8 cellular contexts compared by ENCODE assay signal in the genomic region with DNA sequence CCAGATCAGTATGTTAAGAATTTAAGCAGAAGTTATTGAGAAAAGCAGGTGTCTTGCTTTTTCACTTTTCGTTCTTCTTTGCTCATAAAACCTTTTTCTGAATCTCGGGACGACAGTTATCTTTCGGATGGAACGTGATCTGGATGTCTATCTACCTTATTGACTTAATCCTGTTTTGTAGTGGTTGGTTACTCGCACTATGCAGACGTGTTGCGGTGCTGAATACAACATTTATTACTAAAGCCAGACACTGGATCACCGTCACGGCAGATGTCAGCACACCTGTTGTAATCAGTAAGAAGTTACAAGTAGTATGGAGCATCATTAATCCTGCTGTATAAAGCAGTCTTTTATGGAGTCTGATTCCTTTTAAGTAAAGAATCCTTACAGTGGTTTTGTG. TPM values are rescaled to one million over a fixed set of nuclear protein-coding genes. Genes with fewer than 3 reads are reported as not detected.
A peak's percentile ranks its signal among the peaks of the same experiment; 100 is the strongest.
DNase-seq lines count a peak whose midpoint lies in the region; ATAC-seq and TF ChIP-seq lines count a peak whose summit lies in the region.

No MANE protein-coding gene starts in this region.

- H3K4me1 ChIP-seq in A673 (ENCODE audit: insufficient read depth, low read length, poor library complexity, severe bottlenecking) (no peaks in the 10 kb centered on the region), Karpas-422 (ENCODE audit: low read length) (peaks cover 24% of the 10 kb centered on the region), left lung (peaks cover 0 to 19% of the 10 kb centered on the region in 2 donors), thyroid gland (peaks cover 20 to 30% of the 10 kb centered on the region in 2 donors)

- peak overlapping the region; percentile 99 for H3K27ac Mint-ChIP-seq in activated naive CD8-positive, alpha-beta T cell treated with anti-CD3 and anti-CD28 coated beads, Interleukin-2, amount 50 U/mL, for 24 hours

- H3K9me3 Mint-ChIP-seq in activated naive CD8-positive, alpha-beta T cell treated with anti-CD3 and anti-CD28 coated beads, Interleukin-2, amount 50 U/mL, for 24 hours: no peaks in the 10 kb centered on the region

- H3K9me3 ChIP-seq in A673 (ENCODE audit: low read depth, low read length, poor library complexity, severe bottlenecking): no peaks in the 10 kb centered on the region
- no peaks in the 10 kb centered on the region for H3K9me3 ChIP-seq in Karpas-422 (ENCODE audit: low read length)
- no peaks in the 10 kb centered on the region for H3K9me3 ChIP-seq in left lung
- no peaks in the 10 kb centered on the region for H3K9me3 ChIP-seq in thyroid gland

- peak overlapping the region; percentile 38; the same call in 1 of the 2 replicates for H2AFZ ChIP-seq in Karpas-422 (ENCODE audit: low read length)

- no peak for TF ChIP-seq CTCF in A673 (conservative IDR thresholded peaks at IDR 0.05; ENCODE audit: low read depth, low read length)
- TF ChIP-seq CTCF in left lung (IDR thresholded peaks at IDR 0.05): no peak
- no peak for TF ChIP-seq CTCF in thyroid gland (IDR thresholded peaks at IDR 0.05)

- peak overlapping the region; percentile 98 for H3K4me3 Mint-ChIP-seq in activated naive CD8-positive, alpha-beta T cell treated with anti-CD3 and anti-CD28 coated beads, Interleukin-2, amount 50 U/mL, for 24 hours

- TF ChIP-seq POLR2A in thyroid gland (IDR thresholded peaks at IDR 0.05) (no peak), GM18505 (IDR thresholded peaks at IDR 0.05; ENCODE audit: borderline replicate concordance, extremely low read depth, insufficient read depth, insufficient read length) (no peak)

- POLR2A ChIA-PET in A673 (lab: Charles Lee; ENCODE audit: low non-redundant PET): no interaction called here

- intact Hi-C loops in A673 (cut with micrococcal nuclease; ENCODE audit: unreplicated experiment) (no loop called here), left lung (cut with DNase I) (no loop called here), thyroid gland (cut with DNase I) (loop anchor here (5.0 kb wide), 1 partner anchor 133 kb away; the partner anchor contains the start of gene E2F3)

- DNase-seq in A673 (ENCODE audit: low spot score) (no peak), Karpas-422 (peak; percentile 59), left lung (no peak), thyroid gland (no peak), NOMO-1 (lab: John Stamatoyannopoulos, UW; ENCODE audit: unreplicated experiment in 2 of 2) (no peak)
- no peak for DNase-seq in activated naive CD8-positive, alpha-beta T cell treated with anti-CD3 and anti-CD28 coated beads, Interleukin-2, amount 50 U/mL, for 24 hours

- TSS peak; percentile 76 for BruUV-seq in A673 (replicated peaks; lab: Mats Ljungman, UMichigan)

- H3K4me2 ChIP-seq in Karpas-422 (ENCODE audit: low read depth, low read length, poor library complexity, severe bottlenecking): peak overlapping the region; percentile 88

- H3K79me2 ChIP-seq in Karpas-422 (ENCODE audit: low read length): peaks cover 54% of the 10 kb centered on the region

- peaks cover 2% of the 10 kb centered on the region for H3K27me3 Mint-ChIP-seq in activated naive CD8-positive, alpha-beta T cell treated with anti-CD3 and anti-CD28 coated beads, Interleukin-2, amount 50 U/mL, for 24 hours

- no peaks in the 10 kb centered on the region for H3K9me2 ChIP-seq in Karpas-422 (replicated peaks; ENCODE audit: insufficient read depth, low read length)

- peak overlapping the region; percentile 77 for H3K9ac ChIP-seq in Karpas-422 (ENCODE audit: low read length)

- peaks cover 42% of the 10 kb centered on the region for H3K4me1 Mint-ChIP-seq in activated naive CD8-positive, alpha-beta T cell treated with anti-CD3 and anti-CD28 coated beads, Interleukin-2, amount 50 U/mL, for 24 hours

- H3K36me3 ChIP-seq in A673 (ENCODE audit: insufficient read depth, low read length, poor library complexity, severe bottlenecking) (no peaks in the 10 kb centered on the region), Karpas-422 (ENCODE audit: insufficient read depth, low read length) (no peaks in the 10 kb centered on the region), left lung (peaks cover 0 to 8% of the 10 kb centered on the region in 2 donors), thyroid gland (no peaks in the 10 kb centered on the region)

- ATAC-seq in GM18861 (IDR thresholded peaks at IDR 0.05; ENCODE audit: unreplicated experiment) (peak; percentile 24), left lung (no peak), GM18505 (IDR thresholded peaks at IDR 0.05; ENCODE audit: unreplicated experiment) (no peak)
- ATAC-seq in activated naive CD8-positive, alpha-beta T cell treated with anti-CD3 and anti-CD28 coated beads, Interleukin-2, amount 50 U/mL, for 24 hours: peak; percentile 25

- peaks cover 25% of the 10 kb centered on the region for H3K36me3 Mint-ChIP-seq in activated naive CD8-positive, alpha-beta T cell treated with anti-CD3 and anti-CD28 coated beads, Interleukin-2, amount 50 U/mL, for 24 hours (ENCODE audit: low read depth)

- WGBS in thyroid gland, 2 donors: 3 to 5% methylated on average over 10 of the region's 10 CpGs

- CTCF ChIA-PET in A673 (lab: Charles Lee): no interaction called here

- peak overlapping the region; percentile 78 for H3K4me3 ChIP-seq in A673 (ENCODE audit: low read depth, low read length, poor library complexity, severe bottlenecking)
- H3K4me3 ChIP-seq in Karpas-422 (ENCODE audit: low read length): peak overlapping the region; percentile 72
- peak overlapping the region; percentile 66 to 78 for H3K4me3 ChIP-seq in left lung
- peak overlapping the region; percentile 3 to 87 (median 50) for H3K4me3 ChIP-seq in thyroid gland (replicated peaks in 1 of 3)

- H3K27ac ChIP-seq in A673 (ENCODE audit: low read depth, low read length, poor library complexity, severe bottlenecking): peak overlapping the region; percentile 87
- peak overlapping the region; percentile 62; the same call in 1 of the 2 replicates for H3K27ac ChIP-seq in Karpas-422 (ENCODE audit: low read length)
- peak overlapping the region; percentile 81 to 83 for H3K27ac ChIP-seq in left lung
- peak overlapping the region in 1 of 3 donors; percentile 74 for H3K27ac ChIP-seq in thyroid gland

- H3K27me3 ChIP-seq in A673 (replicated peaks; ENCODE audit: insufficient read depth, low read depth, low read length, poor library complexity) (no peaks in the 10 kb centered on the region), Karpas-422 (ENCODE audit: low read length) (no peaks in the 10 kb centered on the region), left lung (no peaks in the 10 kb centered on the region), thyroid gland (no peaks in the 10 kb centered on the region)

- no peaks in the 10 kb centered on the region for H4K20me1 ChIP-seq in Karpas-422 (ENCODE audit: insufficient read depth, low read depth, low read length)

RNA-seq across cellular contexts. Expression of gene CDKAL1, which starts 0.6 kb away (rescaled TPM):
- total RNA-seq in A673 (2021) (33.4 and 35.5 TPM in 2 replicates), left lung (10 to 100 TPM; 13.6 to 14.0 TPM), thyroid gland (10 to 100 TPM; 24.7 to 32.8 (median 29.8) TPM)
- total RNA-seq in Karpas-422 (2014; rRNA removed; shearing (Covaris generic); ENCODE audit: low replicate concordance): 17.5 and 23.7 TPM in 2 replicates

Comparison
In these comparisons a context has a peak if more than half of its experiments do, and no peak if none do; other contexts are left out.
1. ATAC-seq: peak in GM18861 (single experiment) and activated naive CD8-positive, alpha-beta T cell treated with anti-CD3 and anti-CD28 coated beads, Interleukin-2, amount 50 U/mL, for 24 hours (single experiment); none in left lung (single experiment) and GM18505 (single experiment).
2. Peak in every context shown above with its lines, with median percentiles within 50 percentile points of each other: H3K4me3 ChIP-seq.